1 cellular context compared by ENCODE assay signal in genomic region chr19:51727349-51727880, GRCh38.
TF ChIP-seq lines count a peak whose summit lies in the region.

No MANE protein-coding gene starts in this region.

TF ChIP-seq in H1, 55 proteins besides CTCF, POLR2A, EP300 and RAD21:
- TF ChIP-seq JUND (IDR thresholded peaks at IDR 0.05; ENCODE audit: low read length): no peak
- no peak for TF ChIP-seq CHD2 (IDR thresholded peaks at IDR 0.05; ENCODE audit: low read length)
TF ChIP-seq in H1: peak in this region for 0.
